In genomic region chr7:128849804-128850490, GRCh38 we compare ENCODE assay signal across 2 cellular contexts.
TF ChIP-seq lines count a peak whose summit lies in the region.

No MANE protein-coding gene starts in this region.

TF ChIP-seq in K562, 482 proteins besides CTCF, POLR2A, EP300 and RAD21:
- TF ChIP-seq HIVEP1 (CRISPR knock-in tag; IDR thresholded peaks at IDR 0.05) (no peak), HDAC3 (IDR thresholded peaks at IDR 0.05; ENCODE audit: borderline replicate concordance, partially characterized antibody) (no peak), TSHZ1 (CRISPR knock-in tag; IDR thresholded peaks at IDR 0.05) (no peak), HDAC1 (IDR thresholded peaks at IDR 0.05) (no peak), TCF7 (IDR thresholded peaks at IDR 0.05; ENCODE audit: borderline replicate concordance) (no peak), RBFOX2 (IDR thresholded peaks at IDR 0.05; ENCODE audit: low read depth, low read length) (peak; percentile 47), RBM22 (IDR thresholded peaks at IDR 0.05; ENCODE audit: low read depth, low read length, poor library complexity, severe bottlenecking) (peak; percentile 78), MBD2 (IDR thresholded peaks at IDR 0.05; ENCODE audit: borderline replicate concordance, low read depth) (no peak), POLR2G (IDR thresholded peaks at IDR 0.05; ENCODE audit: low read depth, low read length) (peak; percentile 58; the same call in 1 of the 2 replicates), FOXJ2 (tag; IDR thresholded peaks at IDR 0.05) (no peak), ETS1 (conservative IDR thresholded peaks at IDR 0.05; ENCODE audit: control insufficient read depth, low read depth, low read length) (0 out of 2 replicates have a peak, but pooled peaks have one; percentile 14)

TF ChIP-seq in HepG2, 621 proteins besides CTCF, POLR2A, EP300 and RAD21:
- no peak for TF ChIP-seq AGO1 (IDR thresholded peaks at IDR 0.05; ENCODE audit: low read depth, low read length, poor library complexity, severe bottlenecking)
- TF ChIP-seq HHEX (CRISPR knock-in tag; IDR thresholded peaks at IDR 0.05), result no peak
- TF ChIP-seq NFAT5 (CRISPR knock-in tag; IDR thresholded peaks at IDR 0.05), result no peak
- no peak for TF ChIP-seq TCF7L2 (IDR thresholded peaks at IDR 0.05; ENCODE audit: low read depth, low read length)
- no peak for TF ChIP-seq NFE2 (CRISPR knock-in tag; IDR thresholded peaks at IDR 0.05)
- TF ChIP-seq ELK4 (CRISPR knock-in tag; IDR thresholded peaks at IDR 0.05; ENCODE audit: borderline replicate concordance), result no peak
- no peak for TF ChIP-seq SRSF4 (IDR thresholded peaks at IDR 0.05; ENCODE audit: low read depth, low read length, poor library complexity, severe bottlenecking)
- TF ChIP-seq ZNF407 (CRISPR knock-in tag; IDR thresholded peaks at IDR 0.05; ENCODE audit: not compliant biosample characterization), result no peak
- no peak for TF ChIP-seq ZMYM4 (CRISPR knock-in tag; IDR thresholded peaks at IDR 0.05)
- TF ChIP-seq ZNF776 (CRISPR knock-in tag; IDR thresholded peaks at IDR 0.05), result no peak
- no peak for TF ChIP-seq ZNF430 (CRISPR knock-in tag; IDR thresholded peaks at IDR 0.05)
